1 cellular context compared by ENCODE assay signal in the genomic region with DNA sequence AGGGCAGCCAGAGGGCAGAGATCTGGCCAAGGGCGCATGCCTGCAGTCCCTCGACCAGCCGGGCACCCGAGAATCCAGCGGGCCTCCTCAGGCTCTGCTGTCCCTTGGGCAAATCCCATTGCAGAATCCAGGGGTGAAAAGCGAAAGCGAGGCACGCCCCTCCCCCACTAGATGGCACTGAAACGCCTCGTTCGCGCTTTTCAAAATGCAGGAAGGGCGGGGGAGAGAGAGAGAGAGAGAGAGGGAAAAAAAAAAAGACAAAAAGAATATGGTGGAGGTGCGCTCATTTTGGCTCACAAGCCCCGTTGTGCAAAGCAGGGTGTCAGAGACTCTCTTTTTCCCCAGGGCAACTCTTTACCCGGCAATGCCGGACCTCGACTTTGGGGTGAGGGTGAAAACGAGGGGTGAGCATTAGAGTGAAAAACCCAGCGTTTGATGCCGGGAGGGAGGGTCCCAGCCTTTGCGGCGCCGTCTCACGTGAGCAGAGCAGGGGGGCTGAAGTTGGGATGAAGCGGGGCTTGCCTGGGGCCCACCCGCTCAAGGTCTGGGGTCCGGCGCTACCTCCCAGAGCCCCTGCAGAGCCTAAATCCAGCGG.
TF ChIP-seq lines count a peak whose summit lies in the region.

No MANE protein-coding gene starts in this region.

TF ChIP-seq in K562, 482 proteins besides CTCF, POLR2A, EP300 and RAD21 (continued from another document):
- TF ChIP-seq ZNF280B (CRISPR knock-in tag; IDR thresholded peaks at IDR 0.05) (no peak), HNRNPL (IDR thresholded peaks at IDR 0.05; ENCODE audit: low read depth, low read length) (no peak), MAFG (tag; conservative IDR thresholded peaks at IDR 0.05) (no peak), RBM22 (IDR thresholded peaks at IDR 0.05; ENCODE audit: low read depth, low read length, poor library complexity, severe bottlenecking) (no peak), FOXA3 (CRISPR knock-in tag; conservative IDR thresholded peaks at IDR 0.05 in 1 of 2, IDR thresholded peaks at IDR 0.05 in 1 of 2) (no peak), ZBTB5 (IDR thresholded peaks at IDR 0.05) (no peak), CXXC5 (CRISPR knock-in tag; IDR thresholded peaks at IDR 0.05) (no peak), ZNF347 (CRISPR knock-in tag; IDR thresholded peaks at IDR 0.05; ENCODE audit: low read depth) (no peak), ZNF436 (CRISPR knock-in tag; IDR thresholded peaks at IDR 0.05) (no peak), KLF10 (CRISPR knock-in tag; IDR thresholded peaks at IDR 0.05) (no peak), ZNF324 (CRISPR knock-in tag; IDR thresholded peaks at IDR 0.05) (no peak), NFIC (IDR thresholded peaks at IDR 0.05) (no peak), ZNF561 (CRISPR knock-in tag; conservative IDR thresholded peaks at IDR 0.05) (no peak), DDX20 (tag; IDR thresholded peaks at IDR 0.05; ENCODE audit: low read depth) (no peak), ZNF140 (CRISPR knock-in tag; IDR thresholded peaks at IDR 0.05) (no peak), ZBTB12 (CRISPR knock-in tag; IDR thresholded peaks at IDR 0.05) (no peak), CAMTA2 (CRISPR knock-in tag; conservative IDR thresholded peaks at IDR 0.05) (no peak), MYC (IDR thresholded peaks at IDR 0.05; ENCODE audit: low read depth, low read length) (no peak), MYC (CRISPR knock-in tag; IDR thresholded peaks at IDR 0.05; ENCODE audit: borderline replicate concordance, low read depth) (no peak), SNRNP70 (optimal IDR thresholded peaks at IDR 0.05; ENCODE audit: low read depth, low read length) (no peak), ZNF551 (CRISPR knock-in tag; IDR thresholded peaks at IDR 0.05) (no peak), MTA2 (IDR thresholded peaks at IDR 0.05; ENCODE audit: low read depth) (no peak), ZNF316 (IDR thresholded peaks at IDR 0.05) (peak; percentile 34; the same call in 1 of the 2 replicates)
- TF ChIP-seq, protein P1, sequence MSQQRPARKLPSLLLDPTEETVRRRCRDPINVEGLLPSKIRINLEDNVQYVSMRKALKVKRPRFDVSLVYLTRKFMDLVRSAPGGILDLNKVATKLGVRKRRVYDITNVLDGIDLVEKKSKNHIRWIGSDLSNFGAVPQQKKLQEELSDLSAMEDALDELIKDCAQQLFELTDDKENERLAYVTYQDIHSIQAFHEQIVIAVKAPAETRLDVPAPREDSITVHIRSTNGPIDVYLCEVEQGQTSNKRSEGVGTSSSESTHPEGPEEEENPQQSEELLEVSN (IDR thresholded peaks at IDR 0.05; ENCODE audit: borderline replicate concordance in 1 of 2, extremely low read depth in 1 of 2, insufficient read depth in 1 of 2, insufficient read length in 1 of 2, low read depth in 1 of 2, low read length in 1 of 2, poor library complexity in 1 of 2, severe bottlenecking in 1 of 2), result no peak
TF ChIP-seq in K562: peak in this region for 6.
